In the genomic region with DNA sequence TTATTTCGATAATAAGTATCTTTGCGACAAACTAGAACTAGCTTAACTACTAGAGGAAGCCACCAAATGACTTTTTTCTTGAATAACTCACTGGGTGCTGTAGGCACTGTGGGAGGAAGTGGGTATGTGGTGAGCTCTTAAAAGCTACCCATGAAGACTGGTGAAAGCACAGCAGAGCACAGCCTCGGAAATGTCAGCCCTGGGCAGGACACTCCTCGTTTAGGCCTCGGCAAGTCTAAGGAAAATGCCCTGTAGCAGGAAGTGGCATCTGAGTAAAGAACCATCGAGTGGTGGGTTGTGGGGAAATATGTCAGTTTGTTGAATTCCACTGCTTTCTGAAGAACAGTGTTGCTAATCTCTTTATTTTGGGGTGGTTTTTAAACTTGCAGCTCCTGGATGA, we compare ENCODE assay signal across 8 cellular contexts. TPM values are rescaled to one million over a fixed set of nuclear protein-coding genes. Genes with fewer than 3 reads are reported as not detected.
A peak's percentile ranks its signal among the peaks of the same experiment; 100 is the strongest.
DNase-seq lines count a peak whose midpoint lies in the region; ATAC-seq and TF ChIP-seq lines count a peak whose summit lies in the region.

No MANE protein-coding gene starts in this region.

- peak; percentile 38 for ATAC-seq in GM19351 (IDR thresholded peaks at IDR 0.05; ENCODE audit: unreplicated experiment)
- ATAC-seq in gastroesophageal sphincter: no peak
- no peak for ATAC-seq in GM21360 (IDR thresholded peaks at IDR 0.05; ENCODE audit: unreplicated experiment)

- H3K9me3 ChIP-seq in gastroesophageal sphincter: no peaks in the 10 kb centered on the region

- in situ Hi-C loops in KBM-7 (cut with MboI; ENCODE audit: low pct_unique_long_range_greater_than_20kb, low sequenced_read_pairs): no loop called here

- intact Hi-C loops in lower leg skin (cut with DNase I; ENCODE audit: low total_unique reads): no loop called here

- H3K27me3 ChIP-seq in gastroesophageal sphincter: no peaks in the 10 kb centered on the region

- WGBS in gastroesophageal sphincter (ENCODE audit: low coverage in 1 of 2), 2 donors: 71 to 74% methylated on average over 4 of the region's 6 CpGs
- 61% methylated on average over 6 of the region's 6 CpGs for WGBS in lower leg skin, 2 donors

- no peak overlapping the region for H3K4me3 ChIP-seq in gastroesophageal sphincter
- no peak overlapping the region for H3K4me3 ChIP-seq in lower leg skin (ENCODE audit: low read depth, poor library complexity, severe bottlenecking)

- TF ChIP-seq CTCF in gastroesophageal sphincter (IDR thresholded peaks at IDR 0.05) (no peak), lower leg skin (IDR thresholded peaks at IDR 0.05) (no peak)

- no peak for TF ChIP-seq POLR2A in gastroesophageal sphincter (IDR thresholded peaks at IDR 0.05)
- no peak for TF ChIP-seq POLR2A in lower leg skin (IDR thresholded peaks at IDR 0.05)

- peaks cover 0 to 21% (median 11%) of the 10 kb centered on the region in 3 donors for H3K4me1 ChIP-seq in gastroesophageal sphincter

- TF ChIP-seq EP300 in gastroesophageal sphincter (IDR thresholded peaks at IDR 0.05): no peak

- peak; percentile 59 for DNase-seq in KBM-7
- DNase-seq in activated CD8-positive, alpha-beta memory T cell treated with anti-CD3 and anti-CD28 coated beads for 1 hour (ENCODE audit: extremely low read depth in 1 of 2, low read depth in 1 of 2): peak; percentile 57 to 64
- DNase-seq in stimulated activated CD4-positive, alpha-beta T cell treated with anti-CD3 and anti-CD28 coated beads, Interleukin-1b, Interleukin-23, amount 100 ng/mL, for 24 hours (ENCODE audit: low read depth in 4 of 4, low spot score in 1 of 4): peak in 3 of 4 experiments; percentile 25 to 56 (median 33)
- DNase-seq in lower leg skin (ENCODE audit: low spot score in 2 of 2): no peak
- no peak for DNase-seq in cortex of kidney (lab: John Stamatoyannopoulos, UW)

- peaks cover 0 to 93% of the 10 kb centered on the region in 2 donors for H3K36me3 ChIP-seq in gastroesophageal sphincter

- H3K27ac ChIP-seq in gastroesophageal sphincter: peak overlapping the region; percentile 51 to 89 (median 80)

RNA-seq across cellular contexts. Expression of a gene that starts 44.0 kb away (rescaled TPM):
- total RNA-seq in gastroesophageal sphincter (100 to 1,000 TPM; 105 to 231 (median 127) TPM), lower leg skin (10 to 100 TPM; 14.4 to 25.2 (median 20.7) TPM)

Comparison
In these comparisons a context has a peak if more than half of its experiments do, and no peak if none do; other contexts are left out.
1. DNase-seq: peak in KBM-7 (single experiment), activated CD8-positive, alpha-beta memory T cell treated with anti-CD3 and anti-CD28 coated beads for 1 hour (2 of 2) and stimulated activated CD4-positive, alpha-beta T cell treated with anti-CD3 and anti-CD28 coated beads, Interleukin-1b, Interleukin-23, amount 100 ng/mL, for 24 hours (3 of 4); none in lower leg skin (0 of 2) and cortex of kidney (single experiment).
2. RNA of a gene that starts 44.0 kb away (total RNA-seq): 105 to 231 TPM in gastroesophageal sphincter; 14.4 to 25.2 TPM in lower leg skin; every median in the first group is over 4 times any median in the second.